In the genomic region with DNA sequence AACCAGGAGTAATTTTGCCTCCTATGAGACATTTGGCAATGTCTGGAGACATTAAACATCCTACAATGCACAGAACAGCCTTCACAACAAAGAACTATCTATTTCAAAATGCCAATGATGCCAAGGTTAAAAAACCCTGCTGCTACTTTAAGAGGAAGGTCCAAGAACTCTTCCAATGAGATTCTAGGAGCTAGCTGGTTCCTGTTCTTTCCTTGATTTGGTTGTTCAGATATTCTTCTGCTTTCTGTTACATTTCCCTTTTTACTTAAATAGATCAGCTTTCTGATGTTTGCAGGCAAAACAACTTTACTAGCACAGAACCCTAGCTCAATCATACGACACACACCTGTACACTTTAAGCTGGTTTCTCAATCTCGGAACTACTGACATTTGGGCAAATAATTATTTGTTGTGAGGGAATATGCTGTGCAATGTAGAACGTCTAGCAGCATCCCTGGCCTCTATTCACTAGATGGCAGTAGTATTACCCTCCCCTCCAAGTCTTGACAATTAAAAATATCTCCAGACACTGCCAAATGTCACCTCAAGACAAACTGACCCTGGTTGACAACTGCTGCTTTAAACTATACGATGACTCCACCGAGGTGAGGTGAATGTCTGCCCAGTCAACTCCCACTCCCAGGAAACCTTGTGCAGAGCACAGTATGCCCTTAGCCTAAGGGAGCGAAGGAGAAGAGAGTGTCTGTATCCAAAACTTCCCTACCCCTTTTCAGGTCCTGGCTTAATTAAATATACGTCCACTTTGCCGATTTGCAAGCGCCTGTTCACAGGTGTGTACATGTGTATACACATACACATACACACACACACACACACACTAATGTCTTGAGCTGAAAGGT, we compare ENCODE assay signal across 8 cellular contexts.
DNase-seq lines count a peak whose midpoint lies in the region; ATAC-seq and TF ChIP-seq lines count a peak whose summit lies in the region.

No MANE protein-coding gene starts in this region.

- no peaks in the 10 kb centered on the region for H3K9me3 ChIP-seq in WERI-Rb-1 (ENCODE audit: severe bottlenecking)

- H3K4me3 ChIP-seq in WERI-Rb-1 (ENCODE audit: low read depth, low read length), result no peak overlapping the region

- DNase-seq in DMS 273 (lab: John Stamatoyannopoulos, UW; ENCODE audit: unreplicated experiment), result peak; percentile 21
- DNase-seq in DMS 273 treated with DMSO at 0.1 percent for 48 hours (lab: John Stamatoyannopoulos, UW), result no peak
- no peak for DNase-seq in WERI-Rb-1
- DNase-seq in medulla oblongata (ENCODE audit: extremely low spot score), result peak; percentile 72
- DNase-seq in islet precursor cell, result no peak
- no peak for DNase-seq in NCI-H1105 treated with DMSO at 0.1 percent for 48 hours (lab: John Stamatoyannopoulos, UW)

- peak; percentile 47; the same call in 1 of the 2 replicates for TF ChIP-seq CTCF in WERI-Rb-1 (IDR thresholded peaks at IDR 0.05; ENCODE audit: low read depth, low read length)

- peak; percentile 31 for ATAC-seq in HG03060 (IDR thresholded peaks at IDR 0.05; ENCODE audit: low read depth, unreplicated experiment)
- ATAC-seq in GM18873 (IDR thresholded peaks at IDR 0.05; ENCODE audit: low FRiP score, unreplicated experiment), result no peak

- peaks cover 4% of the 10 kb centered on the region for H3K36me3 ChIP-seq in WERI-Rb-1

- H3K27me3 ChIP-seq in WERI-Rb-1 (ENCODE audit: insufficient read depth, low read depth, severe bottlenecking), result no peaks in the 10 kb centered on the region

- no peak overlapping the region for H3K27ac ChIP-seq in WERI-Rb-1

Comparison
In these comparisons a context has a peak if more than half of its experiments do, and no peak if none do; other contexts are left out.
1. DNase-seq: peak in DMS 273 (single experiment) and medulla oblongata (single experiment); none in DMS 273 treated with DMSO at 0.1 percent for 48 hours (single experiment), WERI-Rb-1 (single experiment), islet precursor cell (single experiment) and NCI-H1105 treated with DMSO at 0.1 percent for 48 hours (single experiment).